ENCODE assay signal across 12 cellular contexts in the genomic region with DNA sequence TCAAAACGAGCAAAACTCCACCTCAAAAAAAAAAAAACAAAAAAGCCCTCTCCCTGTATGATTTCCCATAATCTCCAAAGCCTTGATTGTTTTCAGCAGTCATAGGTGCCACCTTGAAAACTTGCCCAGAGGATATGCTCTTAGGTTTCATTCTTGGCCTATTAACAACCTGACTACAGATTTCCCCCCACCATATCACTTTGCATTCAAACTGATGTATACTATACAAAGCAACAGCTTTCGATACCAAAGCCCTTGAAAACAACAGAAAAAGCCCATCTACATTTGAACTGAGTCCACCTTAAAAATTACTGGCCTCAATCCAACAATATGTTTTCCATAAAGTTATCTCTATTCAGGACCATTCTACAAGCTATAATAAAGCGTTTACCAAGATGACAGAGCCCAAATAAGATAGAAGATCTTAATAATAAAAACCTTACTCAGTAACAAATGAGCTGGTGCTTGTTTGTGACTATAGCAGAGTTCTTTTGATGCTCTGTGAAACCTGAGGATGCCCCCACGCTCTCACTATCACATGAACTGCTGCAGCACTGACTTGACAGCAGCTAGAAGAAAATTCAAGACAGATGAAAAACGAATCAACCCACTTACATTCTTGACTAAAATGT. TPM values are rescaled to one million over a fixed set of nuclear protein-coding genes. Genes with fewer than 3 reads are reported as not detected.
DNase-seq lines count a peak whose midpoint lies in the region; ATAC-seq and TF ChIP-seq lines count a peak whose summit lies in the region.
"Had no signal": no experiment of that assay in that cellular context is flagged by ENCODE, and none has a peak within 500 bp of the region (broad histone marks: within the 10 kb centered on the region; RNA-seq: fewer than 3 reads in every experiment).

No MANE protein-coding gene starts in this region.

- POLR2A ChIA-PET in activated CD4-positive, alpha-beta memory T cell treated with anti-CD3 and anti-CD28 coated beads, Interleukin-2, amount 10 ng/mL, durations not matched to agents 7 days and 5 days (lab: Charles Lee) = interaction anchor here (1.0 to 10.2 kb wide), 7 partner anchors 11 to 165 kb away, joined by 3 to 97 read pairs (median 4); a partner anchor contains a TSS

- H3K27me3 ChIP-seq in stomach smooth muscle (ENCODE audit: control insufficient read depth in 1 of 2, insufficient read depth in 2 of 2, low read length in 2 of 2) = no peaks in the 10 kb centered on the region

- no peak overlapping the region for H3K4me3 ChIP-seq in stomach smooth muscle (ENCODE audit: low read length in 2 of 2)

- H3K27ac ChIP-seq in stomach smooth muscle (ENCODE audit: low read length) = peak overlapping the region; percentile 7

- H3K27me3 Mint-ChIP-seq in activated CD4-positive, alpha-beta memory T cell treated with anti-CD3 and anti-CD28 coated beads, Interleukin-2, amount 10 ng/mL, durations not matched to agents 7 days and 5 days = no peaks in the 10 kb centered on the region
- H3K27me3 Mint-ChIP-seq in endothelial cell (ENCODE audit: unreplicated experiment) = no peaks in the 10 kb centered on the region

- no peaks in the 10 kb centered on the region for H3K9me3 Mint-ChIP-seq in activated CD4-positive, alpha-beta memory T cell treated with anti-CD3 and anti-CD28 coated beads, Interleukin-2, amount 10 ng/mL, durations not matched to agents 7 days and 5 days
- no peaks in the 10 kb centered on the region for H3K9me3 Mint-ChIP-seq in endothelial cell (ENCODE audit: unreplicated experiment)

- no peaks in the 10 kb centered on the region for H3K36me3 ChIP-seq in stomach smooth muscle (ENCODE audit: control insufficient read depth in 2 of 2, insufficient read depth in 2 of 2, low read length in 2 of 2)

- H3K4me3 Mint-ChIP-seq in activated CD4-positive, alpha-beta memory T cell treated with anti-CD3 and anti-CD28 coated beads, Interleukin-2, amount 10 ng/mL, durations not matched to agents 7 days and 5 days = no peak overlapping the region
- peak overlapping the region; percentile 37 for H3K4me3 Mint-ChIP-seq in endothelial cell (ENCODE audit: unreplicated experiment)

- ATAC-seq in HG02678 (IDR thresholded peaks at IDR 0.05; ENCODE audit: unreplicated experiment) = no peak
- ATAC-seq: right cardiac atrium had no signal

- H3K4me1 ChIP-seq in stomach smooth muscle (ENCODE audit: control insufficient read depth, insufficient read depth, low read length) = peaks cover 16% of the 10 kb centered on the region

- peak overlapping the region in 1 of 2 donors; percentile 28 for H3K9ac ChIP-seq in stomach smooth muscle (ENCODE audit: low read length in 2 of 2)

- peaks cover 83% of the 10 kb centered on the region for H3K4me1 Mint-ChIP-seq in activated CD4-positive, alpha-beta memory T cell treated with anti-CD3 and anti-CD28 coated beads, Interleukin-2, amount 10 ng/mL, durations not matched to agents 7 days and 5 days
- peaks cover 11% of the 10 kb centered on the region for H3K4me1 Mint-ChIP-seq in endothelial cell (ENCODE audit: unreplicated experiment)

- peaks cover 61% of the 10 kb centered on the region for H3K36me3 Mint-ChIP-seq in activated CD4-positive, alpha-beta memory T cell treated with anti-CD3 and anti-CD28 coated beads, Interleukin-2, amount 10 ng/mL, durations not matched to agents 7 days and 5 days (ENCODE audit: low read depth)
- H3K36me3 Mint-ChIP-seq in endothelial cell (ENCODE audit: low read depth, unreplicated experiment) = peaks cover 14% of the 10 kb centered on the region

- peak overlapping the region; percentile 59 for H3K27ac Mint-ChIP-seq in activated CD4-positive, alpha-beta memory T cell treated with anti-CD3 and anti-CD28 coated beads, Interleukin-2, amount 10 ng/mL, durations not matched to agents 7 days and 5 days
- peak overlapping the region; percentile 5 for H3K27ac Mint-ChIP-seq in endothelial cell (ENCODE audit: unreplicated experiment)

- CTCF ChIA-PET in activated CD4-positive, alpha-beta memory T cell treated with anti-CD3 and anti-CD28 coated beads, Interleukin-2, amount 10 ng/mL, durations not matched to agents 7 days and 5 days (lab: Charles Lee) = interaction anchor here (1.8 to 2.7 kb wide), 3 partner anchors 16 to 113 kb away, joined by 5 to 12 read pairs (median 5); no protein-coding TSS in a partner anchor

- DNase-seq in activated CD8-positive, alpha-beta memory T cell treated with anti-CD3 and anti-CD28 coated beads for 24 hours = peak; percentile 37
- DNase-seq in activated CD8-positive, alpha-beta memory T cell treated with anti-CD3 and anti-CD28 coated beads, Interleukin-2, amount 50 U/mL, for 4 hours = no peak
- no peak for DNase-seq in activated CD4-positive, alpha-beta memory T cell treated with anti-CD3 and anti-CD28 coated beads, Interleukin-2, amount 10 ng/mL, durations not matched to agents 7 days and 5 days
- DNase-seq in endothelial cell (ENCODE audit: low spot score) = no peak
- DNase-seq in NCI-H1092 treated with DMSO at 0.1 percent for 48 hours (lab: John Stamatoyannopoulos, UW) = no peak
- DNase-seq in foreskin melanocyte = no peak
- DNase-seq: ACHN, amniotic stem cell, NCI-H2029 treated with DMSO at 0.1 percent for 48 hours, right cardiac atrium had no signal

- TF ChIP-seq CTCF in endothelial cell (IDR thresholded peaks at IDR 0.05; ENCODE audit: unreplicated experiment) = no peak

- H3K9me3 ChIP-seq in stomach smooth muscle (ENCODE audit: control insufficient read depth in 2 of 2, low read length in 2 of 2) = no peaks in the 10 kb centered on the region

RNA-seq across cellular contexts. Expression of a gene that starts 44.4 kb away (rescaled TPM):
- 100 to 1,000 TPM; 208 to 213 TPM for total RNA-seq in activated CD4-positive, alpha-beta memory T cell treated with anti-CD3 and anti-CD28 coated beads, Interleukin-2, amount 10 ng/mL, durations not matched to agents 7 days and 5 days
- 119 TPM for total RNA-seq in endothelial cell (ENCODE audit: unreplicated experiment)

RNA-seq across cellular contexts. Expression of a gene that starts 55.1 kb away (rescaled TPM):
- 10 to 100 TPM; 25.1 to 26.3 TPM for total RNA-seq in activated CD4-positive, alpha-beta memory T cell treated with anti-CD3 and anti-CD28 coated beads, Interleukin-2, amount 10 ng/mL, durations not matched to agents 7 days and 5 days
- total RNA-seq in endothelial cell (ENCODE audit: unreplicated experiment) = 63.5 TPM
